In the genomic region with DNA sequence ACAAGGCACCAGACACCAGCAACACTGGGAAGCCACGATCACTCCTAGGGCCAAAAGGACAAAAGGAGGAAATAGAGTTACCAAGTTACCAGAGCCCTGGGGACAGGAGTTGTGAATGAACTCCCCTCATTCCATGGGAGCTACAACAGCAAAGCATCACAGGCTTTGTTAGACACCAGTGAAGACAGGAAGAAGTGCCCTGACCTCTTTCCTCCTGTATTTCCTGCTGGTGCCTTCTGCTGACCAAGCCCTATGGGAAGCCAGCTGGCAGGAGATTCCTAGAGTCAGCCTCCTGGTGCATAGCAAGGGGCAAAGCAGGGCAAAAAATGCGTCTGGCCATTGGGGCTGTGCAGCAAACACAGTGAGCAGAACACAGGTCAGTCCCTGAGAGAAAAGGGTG, we compare ENCODE assay signal across 2 cellular contexts.
TF ChIP-seq lines count a peak whose summit lies in the region.

No MANE protein-coding gene starts in this region.

TF ChIP-seq in GM23338, 12 proteins besides CTCF, POLR2A, EP300 and RAD21 (continued from another document):
- TF ChIP-seq, protein P1, sequence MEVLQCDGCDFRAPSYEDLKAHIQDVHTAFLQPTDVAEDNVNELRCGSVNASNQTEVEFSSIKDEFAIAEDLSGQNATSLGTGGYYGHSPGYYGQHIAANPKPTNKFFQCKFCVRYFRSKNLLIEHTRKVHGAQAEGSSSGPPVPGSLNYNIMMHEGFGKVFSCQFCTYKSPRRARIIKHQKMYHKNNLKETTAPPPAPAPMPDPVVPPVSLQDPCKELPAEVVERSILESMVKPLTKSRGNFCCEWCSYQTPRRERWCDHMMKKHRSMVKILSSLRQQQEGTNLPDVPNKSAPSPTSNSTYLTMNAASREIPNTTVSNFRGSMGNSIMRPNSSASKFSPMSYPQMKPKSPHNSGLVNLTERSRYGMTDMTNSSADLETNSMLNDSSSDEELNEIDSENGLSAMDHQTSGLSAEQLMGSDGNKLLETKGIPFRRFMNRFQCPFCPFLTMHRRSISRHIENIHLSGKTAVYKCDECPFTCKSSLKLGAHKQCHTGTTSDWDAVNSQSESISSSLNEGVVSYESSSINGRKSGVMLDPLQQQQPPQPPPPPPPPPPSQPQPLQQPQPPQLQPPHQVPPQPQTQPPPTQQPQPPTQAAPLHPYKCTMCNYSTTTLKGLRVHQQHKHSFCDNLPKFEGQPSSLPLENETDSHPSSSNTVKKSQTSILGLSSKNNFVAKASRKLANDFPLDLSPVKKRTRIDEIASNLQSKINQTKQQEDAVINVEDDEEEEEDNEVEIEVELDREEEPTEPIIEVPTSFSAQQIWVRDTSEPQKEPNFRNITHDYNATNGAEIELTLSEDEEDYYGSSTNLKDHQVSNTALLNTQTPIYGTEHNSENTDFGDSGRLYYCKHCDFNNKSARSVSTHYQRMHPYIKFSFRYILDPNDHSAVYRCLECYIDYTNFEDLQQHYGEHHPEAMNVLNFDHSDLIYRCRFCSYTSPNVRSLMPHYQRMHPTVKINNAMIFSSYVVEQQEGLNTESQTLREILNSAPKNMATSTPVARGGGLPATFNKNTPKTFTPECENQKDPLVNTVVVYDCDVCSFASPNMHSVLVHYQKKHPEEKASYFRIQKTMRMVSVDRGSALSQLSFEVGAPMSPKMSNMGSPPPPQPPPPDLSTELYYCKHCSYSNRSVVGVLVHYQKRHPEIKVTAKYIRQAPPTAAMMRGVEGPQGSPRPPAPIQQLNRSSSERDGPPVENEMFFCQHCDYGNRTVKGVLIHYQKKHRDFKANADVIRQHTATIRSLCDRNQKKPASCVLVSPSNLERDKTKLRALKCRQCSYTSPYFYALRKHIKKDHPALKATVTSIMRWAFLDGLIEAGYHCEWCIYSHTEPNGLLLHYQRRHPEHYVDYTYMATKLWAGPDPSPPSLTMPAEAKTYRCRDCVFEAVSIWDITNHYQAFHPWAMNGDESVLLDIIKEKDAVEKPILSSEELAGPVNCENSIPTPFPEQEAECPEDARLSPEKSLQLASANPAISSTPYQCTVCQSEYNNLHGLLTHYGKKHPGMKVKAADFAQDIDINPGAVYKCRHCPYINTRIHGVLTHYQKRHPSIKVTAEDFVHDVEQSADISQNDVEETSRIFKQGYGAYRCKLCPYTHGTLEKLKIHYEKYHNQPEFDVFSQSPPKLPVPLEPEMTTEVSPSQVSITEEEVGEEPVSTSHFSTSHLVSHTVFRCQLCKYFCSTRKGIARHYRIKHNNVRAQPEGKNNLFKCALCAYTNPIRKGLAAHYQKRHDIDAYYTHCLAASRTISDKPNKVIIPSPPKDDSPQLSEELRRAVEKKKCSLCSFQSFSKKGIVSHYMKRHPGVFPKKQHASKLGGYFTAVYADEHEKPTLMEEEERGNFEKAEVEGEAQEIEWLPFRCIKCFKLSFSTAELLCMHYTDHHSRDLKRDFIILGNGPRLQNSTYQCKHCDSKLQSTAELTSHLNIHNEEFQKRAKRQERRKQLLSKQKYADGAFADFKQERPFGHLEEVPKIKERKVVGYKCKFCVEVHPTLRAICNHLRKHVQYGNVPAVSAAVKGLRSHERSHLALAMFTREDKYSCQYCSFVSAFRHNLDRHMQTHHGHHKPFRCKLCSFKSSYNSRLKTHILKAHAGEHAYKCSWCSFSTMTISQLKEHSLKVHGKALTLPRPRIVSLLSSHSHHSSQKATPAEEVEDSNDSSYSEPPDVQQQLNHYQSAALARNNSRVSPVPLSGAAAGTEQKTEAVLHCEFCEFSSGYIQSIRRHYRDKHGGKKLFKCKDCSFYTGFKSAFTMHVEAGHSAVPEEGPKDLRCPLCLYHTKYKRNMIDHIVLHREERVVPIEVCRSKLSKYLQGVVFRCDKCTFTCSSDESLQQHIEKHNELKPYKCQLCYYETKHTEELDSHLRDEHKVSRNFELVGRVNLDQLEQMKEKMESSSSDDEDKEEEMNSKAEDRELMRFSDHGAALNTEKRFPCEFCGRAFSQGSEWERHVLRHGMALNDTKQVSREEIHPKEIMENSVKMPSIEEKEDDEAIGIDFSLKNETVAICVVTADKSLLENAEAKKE (CRISPR knock-in tag; IDR thresholded peaks at IDR 0.05): no peak
- no peak for TF ChIP-seq ZNF331 (CRISPR knock-in tag; IDR thresholded peaks at IDR 0.05; ENCODE audit: low read depth)
- no peak for TF ChIP-seq STAT1 (IDR thresholded peaks at IDR 0.05; ENCODE audit: unreplicated experiment)
- TF ChIP-seq, protein P2, sequence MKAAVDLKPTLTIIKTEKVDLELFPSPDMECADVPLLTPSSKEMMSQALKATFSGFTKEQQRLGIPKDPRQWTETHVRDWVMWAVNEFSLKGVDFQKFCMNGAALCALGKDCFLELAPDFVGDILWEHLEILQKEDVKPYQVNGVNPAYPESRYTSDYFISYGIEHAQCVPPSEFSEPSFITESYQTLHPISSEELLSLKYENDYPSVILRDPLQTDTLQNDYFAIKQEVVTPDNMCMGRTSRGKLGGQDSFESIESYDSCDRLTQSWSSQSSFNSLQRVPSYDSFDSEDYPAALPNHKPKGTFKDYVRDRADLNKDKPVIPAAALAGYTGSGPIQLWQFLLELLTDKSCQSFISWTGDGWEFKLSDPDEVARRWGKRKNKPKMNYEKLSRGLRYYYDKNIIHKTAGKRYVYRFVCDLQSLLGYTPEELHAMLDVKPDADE (IDR thresholded peaks at IDR 0.05): no peak
- TF ChIP-seq EZH2 (IDR thresholded peaks at IDR 0.05; ENCODE audit: low read depth, unreplicated experiment): no peak
- no peak for TF ChIP-seq REST (IDR thresholded peaks at IDR 0.05; ENCODE audit: unreplicated experiment)
- TF ChIP-seq JUNB (IDR thresholded peaks at IDR 0.05; ENCODE audit: unreplicated experiment): no peak

TF ChIP-seq in H1, 55 proteins besides CTCF, POLR2A, EP300 and RAD21 (continued from another document):
- no peak for TF ChIP-seq E2F6 (IDR thresholded peaks at IDR 0.05)
- TF ChIP-seq BRCA1 (IDR thresholded peaks at IDR 0.05; ENCODE audit: low read depth, low read length): no peak
- TF ChIP-seq ZNF274 (IDR thresholded peaks at IDR 0.05; ENCODE audit: borderline replicate concordance, extremely low read depth, low read length): no peak
TF ChIP-seq in H1: peak in this region for 0.
